In genomic region chr6:106747139-106747538, GRCh38 we compare ENCODE assay signal across 16 cellular contexts.
DNase-seq lines count a peak whose midpoint lies in the region; FAIRE-seq and TF ChIP-seq lines count a peak whose summit lies in the region.
"Had no signal": no experiment of that assay in that cellular context is flagged by ENCODE, and none has a peak within 500 bp of the region (broad histone marks: within the 10 kb centered on the region; RNA-seq: fewer than 3 reads in every experiment).

No MANE protein-coding gene starts in this region.

- H3K4ac ChIP-seq in H1 (replicated peaks; ENCODE audit: insufficient read length, low read depth, low read length), result no peak overlapping the region

- H3F3A ChIP-seq in smooth muscle cell (ENCODE audit: low read depth) (peaks cover 16% of the 10 kb centered on the region), GM23248 (ENCODE audit: insufficient read depth) (no peaks in the 10 kb centered on the region)

- H3K4me2 ChIP-seq in H1 (ENCODE audit: insufficient read depth in 1 of 2, low read depth in 2 of 2, low read length in 2 of 2) (no peak overlapping the region), smooth muscle cell (peak overlapping the region; percentile 10), GM23248 (ENCODE audit: unreplicated experiment) (no peak overlapping the region)

- TF ChIP-seq CTCF in H1 (IDR thresholded peaks at IDR 0.05; ENCODE audit: control extremely low read depth in 1 of 3, insufficient read depth in 1 of 3, low read depth in 1 of 3, low read length in 3 of 3), result no peak
- TF ChIP-seq CTCF in smooth muscle cell (IDR thresholded peaks at IDR 0.05; ENCODE audit: borderline replicate concordance, insufficient read depth, poor library complexity, severe bottlenecking), result no peak

- no peak overlapping the region for H3K23ac ChIP-seq in H1 (ENCODE audit: insufficient read length)

- peak overlapping the region; percentile 54; the same call in 1 of the 2 replicates for H2BK20ac ChIP-seq in H1 (ENCODE audit: low read length)

- CTCF ChIA-PET in H1 (lab: Charles Lee; ENCODE audit: partially characterized antibody), result interaction anchor here (1.1 to 3.0 kb wide), 6 partner anchors 9 to 138 kb away, joined by 3 to 10 read pairs (median 7); no protein-coding TSS in a partner anchor

- in situ Hi-C loops in GM23248 (cut with MboI), result no loop called here

- H4K91ac ChIP-seq in H1 (replicated peaks; ENCODE audit: insufficient read length, low read length), result no peak overlapping the region

- H3K27me3 ChIP-seq in H1 (replicated peaks in 1 of 4; ENCODE audit: control insufficient read depth in 3 of 4, extremely low read depth in 1 of 4, insufficient read depth in 3 of 4, low read length in 3 of 4) (no peaks in the 10 kb centered on the region), smooth muscle cell (ENCODE audit: low read depth) (no peaks in the 10 kb centered on the region), GM23248 (replicated peaks; ENCODE audit: insufficient read depth) (peaks cover 9% of the 10 kb centered on the region; the same call in 1 of the 2 replicates), SJCRH30 (no peaks in the 10 kb centered on the region)

- no peak overlapping the region for H2BK120ac ChIP-seq in H1 (replicated peaks; ENCODE audit: low read depth, low read length)

- POLR2A ChIA-PET in H1 (lab: Charles Lee; ENCODE audit: partially characterized antibody), result interaction anchor here (1.4 kb wide), 1 partner anchor 54 kb away, joined by 3 read pairs; no protein-coding TSS in a partner anchor

- no peaks in the 10 kb centered on the region; a peak in 1 of 8 replicates for H3K36me3 ChIP-seq in H1 (ENCODE audit: control insufficient read depth in 2 of 4, insufficient read depth in 4 of 4, low read length in 3 of 4)
- H3K36me3 ChIP-seq in smooth muscle cell (ENCODE audit: low read depth), result no peaks in the 10 kb centered on the region
- H3K36me3 ChIP-seq in GM23248 (ENCODE audit: low read depth), result no peaks in the 10 kb centered on the region
- no peaks in the 10 kb centered on the region for H3K36me3 ChIP-seq in SJCRH30

- WGBS in H1 (ENCODE audit: extremely low coverage in 1 of 2, insufficient coverage in 1 of 2, insufficient read length in 1 of 2, insufficient replicate concordance in 2 of 2, low coverage in 1 of 2, low lambda C conversion rate in 2 of 2, missing lambda C conversion rate in 1 of 2), 2 experiments, result 91% methylated on average over 1 of the region's 1 CpG; no CpG with 5 or more reads in 1 of the 2 experiments
- 90% methylated on average over 1 of the region's 1 CpG for WGBS in smooth muscle cell (ENCODE audit: low lambda C conversion rate)
- 50 to 60% methylated on average over 1 of the region's 1 CpG for WGBS in GM23248 (ENCODE audit: low coverage in 1 of 2, low lambda C conversion rate in 2 of 2, missing lambda C conversion rate in 2 of 2), 2 experiments

- no peaks in the 10 kb centered on the region for H3K79me2 ChIP-seq in H1 (ENCODE audit: control insufficient read depth in 1 of 2, insufficient read depth in 2 of 2, low read length in 2 of 2)
- no peaks in the 10 kb centered on the region for H3K79me2 ChIP-seq in smooth muscle cell (ENCODE audit: low read depth)
- no peaks in the 10 kb centered on the region for H3K79me2 ChIP-seq in GM23248 (ENCODE audit: insufficient read depth)

- H2AFZ ChIP-seq in H1 (ENCODE audit: low read length) (no peak overlapping the region), smooth muscle cell (ENCODE audit: low read depth) (no peak overlapping the region), GM23248 (no peak overlapping the region)

- no peak for TF ChIP-seq RAD21 in H1 (IDR thresholded peaks at IDR 0.05 in 1 of 2, conservative IDR thresholded peaks at IDR 0.05 in 1 of 2; ENCODE audit: low read depth in 2 of 2, low read length in 2 of 2)

- 0 out of 2 replicates have a peak overlapping the region, but pooled peaks have one; percentile 9 for H2BK5ac ChIP-seq in H1 (ENCODE audit: low read depth, low read length)

- H3K56ac ChIP-seq in H1 (replicated peaks; ENCODE audit: insufficient read length, low read depth, low read length), result no peak overlapping the region

- H3K4me1 ChIP-seq in H1 (replicated peaks in 1 of 4; ENCODE audit: control insufficient read depth in 3 of 4, insufficient read depth in 4 of 4, low read length in 3 of 4) (peaks cover 8 to 22% (median 19%) of the 10 kb centered on the region in 4 experiments), smooth muscle cell (ENCODE audit: low read depth) (peaks cover 13% of the 10 kb centered on the region), GM23248 (ENCODE audit: insufficient read depth) (no peaks in the 10 kb centered on the region), SJCRH30 (peaks cover 42% of the 10 kb centered on the region)

- H3K9ac ChIP-seq in H1 (replicated peaks in 1 of 4; ENCODE audit: extremely low read depth in 1 of 4, low read depth in 3 of 4, low read length in 3 of 4) (no peak overlapping the region), smooth muscle cell (ENCODE audit: low read depth) (peak overlapping the region; percentile 53), GM23248 (no peak overlapping the region)

- H3K27ac ChIP-seq in H1 (ENCODE audit: low read depth, low read length) (no peak overlapping the region), smooth muscle cell (ENCODE audit: low read depth) (peak overlapping the region; percentile 88), GM23248 (no peak overlapping the region), SJCRH30 (no peak overlapping the region)
- H3K27ac ChIP-seq: 22Rv1 had no signal

- no peaks in the 10 kb centered on the region for H3K23me2 ChIP-seq in H1 (ENCODE audit: low read depth, low read length)

- H3K9me3 ChIP-seq in H1 (ENCODE audit: insufficient read depth in 2 of 2, low read depth in 1 of 2, low read length in 1 of 2), result peaks cover 12 to 17% of the 10 kb centered on the region in 2 experiments
- no peaks in the 10 kb centered on the region for H3K9me3 ChIP-seq in smooth muscle cell (replicated peaks; ENCODE audit: low read depth)
- no peaks in the 10 kb centered on the region for H3K9me3 ChIP-seq in GM23248 (ENCODE audit: low read depth)
- peaks cover 5% of the 10 kb centered on the region; the same call in 1 of the 2 replicates for H3K9me3 ChIP-seq in SJCRH30 (replicated peaks)

- no peaks in the 10 kb centered on the region for H4K20me1 ChIP-seq in H1 (replicated peaks in 1 of 2; ENCODE audit: control insufficient read depth in 1 of 2, insufficient read depth in 2 of 2, low read length in 2 of 2)
- H4K20me1 ChIP-seq in smooth muscle cell (ENCODE audit: low read depth), result no peaks in the 10 kb centered on the region
- no peaks in the 10 kb centered on the region for H4K20me1 ChIP-seq in GM23248 (ENCODE audit: insufficient read depth)

- H2AK5ac ChIP-seq in H1 (ENCODE audit: low read depth, low read length), result no peak overlapping the region

- no peak overlapping the region for H3K14ac ChIP-seq in H1 (ENCODE audit: insufficient read length)

- no peak for TF ChIP-seq POLR2A in H1 (IDR thresholded peaks at IDR 0.05; ENCODE audit: control extremely low read depth in 1 of 2, low read depth in 2 of 2, low read length in 2 of 2)

- H2BK12ac ChIP-seq in H1 (ENCODE audit: low read depth, low read length), result no peak overlapping the region

- no peaks in the 10 kb centered on the region for H3K79me1 ChIP-seq in H1 (ENCODE audit: low read depth, low read length)

- H4K5ac ChIP-seq in H1 (ENCODE audit: insufficient read length, low read depth, low read length), result no peak overlapping the region

- H3K18ac ChIP-seq in H1 (ENCODE audit: extremely low read depth, low read length), result no peak overlapping the region

- DNase-seq in NCI-H1092 treated with DMSO at 0.1 percent for 48 hours (lab: John Stamatoyannopoulos, UW) (peak; percentile 28), NCI-H1092 (lab: John Stamatoyannopoulos, UW) (no peak), NCI-H526 (lab: John Stamatoyannopoulos, UW) (peak; percentile 87), H1 (ENCODE audit: low read depth in 1 of 2, low spot score in 2 of 2) (no peak), smooth muscle cell (lab: John Stamatoyannopoulos, UW; ENCODE audit: unreplicated experiment) (no peak), GM23248 (no peak), AML-193 (lab: John Stamatoyannopoulos, UW) (no peak), SJCRH30 (no peak)
- DNase-seq: activated CD4-positive, alpha-beta memory T cell treated with anti-CD3 and anti-CD28 coated beads for 36 hours; activated naive CD8-positive, alpha-beta T cell treated with anti-CD3 and anti-CD28 coated beads, Interleukin-2, amount 50 U/mL, for 24 hours; endodermal cell; midbrain; small intestine had no signal

- no peak for FAIRE-seq in H1 (lab: Jason Lieb, UNC)
- FAIRE-seq: GM12878, islet of Langerhans, small intestine had no signal

- no peaks in the 10 kb centered on the region for H3K9me2 ChIP-seq in GM23248 (ENCODE audit: insufficient read depth)

- H3K4me3 ChIP-seq in H1 (ENCODE audit: extremely low read depth in 1 of 4, insufficient read depth in 2 of 4, low read depth in 3 of 4, low read length in 4 of 4) (no peak overlapping the region), smooth muscle cell (no peak overlapping the region), GM23248 (no peak overlapping the region), SJCRH30 (no peak overlapping the region)
- H3K4me3 ChIP-seq: GM12878 had no signal

- no peak overlapping the region for H2BK15ac ChIP-seq in H1 (ENCODE audit: low read length)

- TF ChIP-seq EP300 in H1 (IDR thresholded peaks at IDR 0.05; ENCODE audit: borderline replicate concordance in 1 of 2, low read depth in 2 of 2, low read length in 2 of 2), result no peak

- no peak overlapping the region for H4K8ac ChIP-seq in H1 (ENCODE audit: extremely low read depth, insufficient read depth, low read length)

TF ChIP-seq in H1, 55 proteins besides CTCF, POLR2A, EP300 and RAD21:
- TF ChIP-seq CHD2 (IDR thresholded peaks at IDR 0.05; ENCODE audit: low read length) (no peak), RFX5 (IDR thresholded peaks at IDR 0.05; ENCODE audit: borderline replicate concordance, low read depth, low read length) (no peak), CBX8 (IDR thresholded peaks at IDR 0.05; ENCODE audit: borderline replicate concordance, low read depth, low read length) (no peak), EGR1 (IDR thresholded peaks at IDR 0.05; ENCODE audit: borderline replicate concordance, low read depth, low read length) (no peak), SUZ12 (IDR thresholded peaks at IDR 0.05; ENCODE audit: low read length) (no peak), MAFK (IDR thresholded peaks at IDR 0.05; ENCODE audit: low read depth, low read length) (no peak), FOSL1 (IDR thresholded peaks at IDR 0.05; ENCODE audit: insufficient read depth, low read depth, low read length) (no peak), POU5F1 (IDR thresholded peaks at IDR 0.05; ENCODE audit: low read depth, low read length) (no peak)

Comparison
In these comparisons a context has a peak if more than half of its experiments do, and no peak if none do; other contexts are left out.
1. DNase-seq: peak in NCI-H1092 treated with DMSO at 0.1 percent for 48 hours (single experiment) and NCI-H526 (2 of 2); none in NCI-H1092 (single experiment), H1 (0 of 2), smooth muscle cell (single experiment), GM23248 (single experiment), AML-193 (0 of 2) and SJCRH30 (0 of 2).